Comparison of ENCODE assay signal across 1 cellular context in the genomic region with DNA sequence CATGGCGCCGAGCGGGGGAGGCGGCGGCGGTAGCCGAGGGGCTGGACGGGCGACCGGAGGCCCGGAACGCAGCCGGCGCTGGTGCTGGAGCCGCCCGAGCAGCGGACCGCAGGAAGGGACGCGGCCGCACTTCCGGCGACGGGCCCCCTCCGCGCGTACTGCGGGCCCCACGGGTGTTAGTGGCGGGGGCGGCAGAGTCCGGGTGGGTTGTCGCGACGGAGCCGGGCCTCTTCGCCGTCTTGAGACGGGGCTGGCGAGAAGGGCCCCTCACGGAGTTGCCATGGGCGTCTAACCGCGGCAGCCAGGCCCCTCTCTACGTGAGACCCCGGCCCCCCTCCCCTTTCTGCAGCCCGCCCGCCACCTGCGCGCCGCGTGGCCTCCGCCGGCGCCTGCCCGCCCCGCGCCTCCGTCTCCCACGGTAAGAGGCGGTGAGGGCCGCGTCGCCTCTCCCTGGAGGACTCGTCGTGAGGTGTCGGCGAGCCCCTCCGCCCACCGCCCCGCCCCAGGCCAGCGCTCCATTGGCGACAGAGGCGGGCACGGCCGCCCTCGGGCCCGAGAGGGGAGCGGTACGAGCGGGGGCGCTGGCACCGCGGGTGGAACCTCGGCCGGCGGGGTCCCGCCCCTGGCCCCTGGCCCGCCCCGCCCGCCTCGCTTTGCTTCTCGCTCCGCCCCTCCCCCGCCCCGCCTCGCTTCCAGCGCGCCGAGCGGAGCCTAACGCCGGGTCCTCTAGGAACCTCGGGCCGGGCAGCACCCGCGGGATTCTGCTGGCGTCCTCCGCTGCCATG.
TF ChIP-seq lines count a peak whose summit lies in the region.

Gene VPS9D1, minus strand, starts transcription at position 40 of the 785 bp plus-strand sequence. Its CDS starts 37 bp downstream, at position 3.
A gene with protein sequence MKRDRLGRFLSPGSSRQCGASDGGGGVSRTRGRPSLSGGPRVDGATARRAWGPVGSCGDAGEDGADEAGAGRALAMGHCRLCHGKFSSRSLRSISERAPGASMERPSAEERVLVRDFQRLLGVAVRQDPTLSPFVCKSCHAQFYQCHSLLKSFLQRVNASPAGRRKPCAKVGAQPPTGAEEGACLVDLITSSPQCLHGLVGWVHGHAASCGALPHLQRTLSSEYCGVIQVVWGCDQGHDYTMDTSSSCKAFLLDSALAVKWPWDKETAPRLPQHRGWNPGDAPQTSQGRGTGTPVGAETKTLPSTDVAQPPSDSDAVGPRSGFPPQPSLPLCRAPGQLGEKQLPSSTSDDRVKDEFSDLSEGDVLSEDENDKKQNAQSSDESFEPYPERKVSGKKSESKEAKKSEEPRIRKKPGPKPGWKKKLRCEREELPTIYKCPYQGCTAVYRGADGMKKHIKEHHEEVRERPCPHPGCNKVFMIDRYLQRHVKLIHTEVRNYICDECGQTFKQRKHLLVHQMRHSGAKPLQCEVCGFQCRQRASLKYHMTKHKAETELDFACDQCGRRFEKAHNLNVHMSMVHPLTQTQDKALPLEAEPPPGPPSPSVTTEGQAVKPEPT (plus strand): TSS at position 679 of the 785 bp plus-strand sequence. CDS start 104 bp downstream, at position 783.

TF ChIP-seq in HepG2, 621 proteins besides CTCF, POLR2A, EP300 and RAD21 (continued from another document and continues in another):
- no peak for TF ChIP-seq TAF15 (IDR thresholded peaks at IDR 0.05; ENCODE audit: low read depth, low read length, poor library complexity, severe bottlenecking)
- TF ChIP-seq CHD2 (IDR thresholded peaks at IDR 0.05; ENCODE audit: low read depth, low read length), result peak; percentile 66
- no peak for TF ChIP-seq MIXL1 (CRISPR knock-in tag; IDR thresholded peaks at IDR 0.05)
- TF ChIP-seq ZNF691 (CRISPR knock-in tag; IDR thresholded peaks at IDR 0.05; ENCODE audit: borderline replicate concordance, low read depth), result peak; percentile 98
- TF ChIP-seq HIVEP1 (CRISPR knock-in tag; IDR thresholded peaks at IDR 0.05), result no peak
- TF ChIP-seq ZC3H13 (CRISPR knock-in tag; IDR thresholded peaks at IDR 0.05), result peak; percentile 82
- TF ChIP-seq ZNF274 (CRISPR knock-in tag; IDR thresholded peaks at IDR 0.05), result peak; percentile 63
- no peak; the same call in 1 of the 2 replicates for TF ChIP-seq TBP (CRISPR knock-in tag; IDR thresholded peaks at IDR 0.05)
- TF ChIP-seq ATRX (CRISPR knock-in tag; IDR thresholded peaks at IDR 0.05; ENCODE audit: borderline replicate concordance), result no peak
- TF ChIP-seq, protein P1, sequence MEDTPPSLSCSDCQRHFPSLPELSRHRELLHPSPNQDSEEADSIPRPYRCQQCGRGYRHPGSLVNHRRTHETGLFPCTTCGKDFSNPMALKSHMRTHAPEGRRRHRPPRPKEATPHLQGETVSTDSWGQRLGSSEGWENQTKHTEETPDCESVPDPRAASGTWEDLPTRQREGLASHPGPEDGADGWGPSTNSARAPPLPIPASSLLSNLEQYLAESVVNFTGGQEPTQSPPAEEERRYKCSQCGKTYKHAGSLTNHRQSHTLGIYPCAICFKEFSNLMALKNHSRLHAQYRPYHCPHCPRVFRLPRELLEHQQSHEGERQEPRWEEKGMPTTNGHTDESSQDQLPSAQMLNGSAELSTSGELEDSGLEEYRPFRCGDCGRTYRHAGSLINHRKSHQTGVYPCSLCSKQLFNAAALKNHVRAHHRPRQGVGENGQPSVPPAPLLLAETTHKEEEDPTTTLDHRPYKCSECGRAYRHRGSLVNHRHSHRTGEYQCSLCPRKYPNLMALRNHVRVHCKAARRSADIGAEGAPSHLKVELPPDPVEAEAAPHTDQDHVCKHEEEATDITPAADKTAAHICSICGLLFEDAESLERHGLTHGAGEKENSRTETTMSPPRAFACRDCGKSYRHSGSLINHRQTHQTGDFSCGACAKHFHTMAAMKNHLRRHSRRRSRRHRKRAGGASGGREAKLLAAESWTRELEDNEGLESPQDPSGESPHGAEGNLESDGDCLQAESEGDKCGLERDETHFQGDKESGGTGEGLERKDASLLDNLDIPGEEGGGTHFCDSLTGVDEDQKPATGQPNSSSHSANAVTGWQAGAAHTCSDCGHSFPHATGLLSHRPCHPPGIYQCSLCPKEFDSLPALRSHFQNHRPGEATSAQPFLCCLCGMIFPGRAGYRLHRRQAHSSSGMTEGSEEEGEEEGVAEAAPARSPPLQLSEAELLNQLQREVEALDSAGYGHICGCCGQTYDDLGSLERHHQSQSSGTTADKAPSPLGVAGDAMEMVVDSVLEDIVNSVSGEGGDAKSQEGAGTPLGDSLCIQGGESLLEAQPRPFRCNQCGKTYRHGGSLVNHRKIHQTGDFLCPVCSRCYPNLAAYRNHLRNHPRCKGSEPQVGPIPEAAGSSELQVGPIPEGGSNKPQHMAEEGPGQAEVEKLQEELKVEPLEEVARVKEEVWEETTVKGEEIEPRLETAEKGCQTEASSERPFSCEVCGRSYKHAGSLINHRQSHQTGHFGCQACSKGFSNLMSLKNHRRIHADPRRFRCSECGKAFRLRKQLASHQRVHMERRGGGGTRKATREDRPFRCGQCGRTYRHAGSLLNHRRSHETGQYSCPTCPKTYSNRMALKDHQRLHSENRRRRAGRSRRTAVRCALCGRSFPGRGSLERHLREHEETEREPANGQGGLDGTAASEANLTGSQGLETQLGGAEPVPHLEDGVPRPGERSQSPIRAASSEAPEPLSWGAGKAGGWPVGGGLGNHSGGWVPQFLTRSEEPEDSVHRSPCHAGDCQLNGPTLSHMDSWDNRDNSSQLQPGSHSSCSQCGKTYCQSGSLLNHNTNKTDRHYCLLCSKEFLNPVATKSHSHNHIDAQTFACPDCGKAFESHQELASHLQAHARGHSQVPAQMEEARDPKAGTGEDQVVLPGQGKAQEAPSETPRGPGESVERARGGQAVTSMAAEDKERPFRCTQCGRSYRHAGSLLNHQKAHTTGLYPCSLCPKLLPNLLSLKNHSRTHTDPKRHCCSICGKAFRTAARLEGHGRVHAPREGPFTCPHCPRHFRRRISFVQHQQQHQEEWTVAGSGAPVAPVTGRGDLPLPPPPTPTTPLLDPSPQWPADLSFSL (CRISPR knock-in tag; IDR thresholded peaks at IDR 0.05), result no peak
- TF ChIP-seq ZNF292 (CRISPR knock-in tag; IDR thresholded peaks at IDR 0.05; ENCODE audit: borderline replicate concordance, low read depth), result no peak
- TF ChIP-seq ZSCAN25 (CRISPR knock-in tag; IDR thresholded peaks at IDR 0.05), result peak; percentile 92
- peak; percentile 34; the same call in 1 of the 2 replicates for TF ChIP-seq TP53 (CRISPR knock-in tag; conservative IDR thresholded peaks at IDR 0.05)
- TF ChIP-seq ZNF510 (CRISPR knock-in tag; IDR thresholded peaks at IDR 0.05; ENCODE audit: low read depth), result peak; percentile 71; the same call in 1 of the 2 replicates
- TF ChIP-seq PAF1 (CRISPR knock-in tag; IDR thresholded peaks at IDR 0.05), result no peak
- peak; percentile 98; the same call in 1 of the 2 replicates for TF ChIP-seq ZNF234 (CRISPR knock-in tag; conservative IDR thresholded peaks at IDR 0.05)
- TF ChIP-seq, protein P2, sequence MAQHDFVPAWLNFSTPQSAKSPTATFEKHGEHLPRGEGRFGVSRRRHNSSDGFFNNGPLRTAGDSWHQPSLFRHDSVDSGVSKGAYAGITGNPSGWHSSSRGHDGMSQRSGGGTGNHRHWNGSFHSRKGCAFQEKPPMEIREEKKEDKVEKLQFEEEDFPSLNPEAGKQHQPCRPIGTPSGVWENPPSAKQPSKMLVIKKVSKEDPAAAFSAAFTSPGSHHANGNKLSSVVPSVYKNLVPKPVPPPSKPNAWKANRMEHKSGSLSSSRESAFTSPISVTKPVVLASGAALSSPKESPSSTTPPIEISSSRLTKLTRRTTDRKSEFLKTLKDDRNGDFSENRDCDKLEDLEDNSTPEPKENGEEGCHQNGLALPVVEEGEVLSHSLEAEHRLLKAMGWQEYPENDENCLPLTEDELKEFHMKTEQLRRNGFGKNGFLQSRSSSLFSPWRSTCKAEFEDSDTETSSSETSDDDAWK (CRISPR knock-in tag; IDR thresholded peaks at IDR 0.05), result no peak
- no peak for TF ChIP-seq NFIB (CRISPR knock-in tag; IDR thresholded peaks at IDR 0.05; ENCODE audit: borderline replicate concordance)
- TF ChIP-seq FOXC1 (CRISPR knock-in tag; IDR thresholded peaks at IDR 0.05; ENCODE audit: borderline replicate concordance), result no peak; the same call in 1 of the 2 replicates
- TF ChIP-seq ZNF367 (CRISPR knock-in tag; IDR thresholded peaks at IDR 0.05; ENCODE audit: borderline replicate concordance), result no peak
- TF ChIP-seq ZNF567 (CRISPR knock-in tag; IDR thresholded peaks at IDR 0.05; ENCODE audit: borderline replicate concordance), result no peak; the same call in 1 of the 2 replicates
- TF ChIP-seq, protein P3, sequence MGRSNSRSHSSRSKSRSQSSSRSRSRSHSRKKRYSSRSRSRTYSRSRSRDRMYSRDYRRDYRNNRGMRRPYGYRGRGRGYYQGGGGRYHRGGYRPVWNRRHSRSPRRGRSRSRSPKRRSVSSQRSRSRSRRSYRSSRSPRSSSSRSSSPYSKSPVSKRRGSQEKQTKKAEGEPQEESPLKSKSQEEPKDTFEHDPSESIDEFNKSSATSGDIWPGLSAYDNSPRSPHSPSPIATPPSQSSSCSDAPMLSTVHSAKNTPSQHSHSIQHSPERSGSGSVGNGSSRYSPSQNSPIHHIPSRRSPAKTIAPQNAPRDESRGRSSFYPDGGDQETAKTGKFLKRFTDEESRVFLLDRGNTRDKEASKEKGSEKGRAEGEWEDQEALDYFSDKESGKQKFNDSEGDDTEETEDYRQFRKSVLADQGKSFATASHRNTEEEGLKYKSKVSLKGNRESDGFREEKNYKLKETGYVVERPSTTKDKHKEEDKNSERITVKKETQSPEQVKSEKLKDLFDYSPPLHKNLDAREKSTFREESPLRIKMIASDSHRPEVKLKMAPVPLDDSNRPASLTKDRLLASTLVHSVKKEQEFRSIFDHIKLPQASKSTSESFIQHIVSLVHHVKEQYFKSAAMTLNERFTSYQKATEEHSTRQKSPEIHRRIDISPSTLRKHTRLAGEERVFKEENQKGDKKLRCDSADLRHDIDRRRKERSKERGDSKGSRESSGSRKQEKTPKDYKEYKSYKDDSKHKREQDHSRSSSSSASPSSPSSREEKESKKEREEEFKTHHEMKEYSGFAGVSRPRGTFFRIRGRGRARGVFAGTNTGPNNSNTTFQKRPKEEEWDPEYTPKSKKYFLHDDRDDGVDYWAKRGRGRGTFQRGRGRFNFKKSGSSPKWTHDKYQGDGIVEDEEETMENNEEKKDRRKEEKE (IDR thresholded peaks at IDR 0.05), result no peak
- TF ChIP-seq CEBPB (IDR thresholded peaks at IDR 0.05; ENCODE audit: borderline replicate concordance, low read depth, low read length), result no peak
- peak; percentile 61; the same call in 1 of the 2 replicates for TF ChIP-seq SIN3A (IDR thresholded peaks at IDR 0.05; ENCODE audit: borderline replicate concordance, low read depth, low read length)
- no peak for TF ChIP-seq ATAD3A (CRISPR knock-in tag; IDR thresholded peaks at IDR 0.05)
- TF ChIP-seq ZFP90 (CRISPR knock-in tag; IDR thresholded peaks at IDR 0.05; ENCODE audit: borderline replicate concordance), result peak; percentile 82
- TF ChIP-seq ZNF609 (CRISPR knock-in tag; IDR thresholded peaks at IDR 0.05; ENCODE audit: borderline replicate concordance), result peak; percentile 53
- no peak for TF ChIP-seq ZNF781 (CRISPR knock-in tag; IDR thresholded peaks at IDR 0.05; ENCODE audit: borderline replicate concordance, not compliant biosample characterization)
- TF ChIP-seq ZNF775 (CRISPR knock-in tag; IDR thresholded peaks at IDR 0.05; ENCODE audit: borderline replicate concordance), result peak; percentile 71; the same call in 1 of the 2 replicates
- no peak for TF ChIP-seq MAFK (conservative IDR thresholded peaks at IDR 0.05 in 1 of 2, IDR thresholded peaks at IDR 0.05 in 1 of 2; ENCODE audit: low read length in 2 of 2)
- peak; percentile 89 for TF ChIP-seq ZFAT (CRISPR knock-in tag; conservative IDR thresholded peaks at IDR 0.05)
- TF ChIP-seq HOXA9 (CRISPR knock-in tag; IDR thresholded peaks at IDR 0.05; ENCODE audit: borderline replicate concordance), result peak; percentile 96
- TF ChIP-seq, protein P4, sequence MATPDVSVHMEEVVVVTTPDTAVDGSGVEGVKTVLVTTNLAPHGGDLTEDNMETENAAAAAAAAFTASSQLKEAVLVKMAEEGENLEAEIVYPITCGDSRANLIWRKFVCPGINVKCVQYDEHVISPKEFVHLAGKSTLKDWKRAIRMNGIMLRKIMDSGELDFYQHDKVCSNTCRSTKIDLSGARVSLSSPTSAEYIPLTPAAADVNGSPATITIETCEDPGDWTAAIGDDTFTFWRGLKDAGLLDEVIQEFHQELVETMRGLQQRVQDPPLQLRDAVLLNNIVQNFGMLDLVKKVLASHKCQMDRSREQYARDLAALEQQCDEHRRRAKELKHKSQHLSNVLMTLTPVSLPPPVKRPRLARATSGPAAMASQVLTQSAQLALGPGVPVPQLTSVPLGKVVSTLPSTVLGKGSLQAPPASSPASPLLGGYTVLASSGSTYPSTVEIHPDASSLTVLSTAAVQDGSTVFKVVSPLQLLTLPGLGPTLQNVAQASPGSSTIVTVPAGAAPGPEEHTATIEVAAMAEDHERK (CRISPR knock-in tag; IDR thresholded peaks at IDR 0.05; ENCODE audit: low read depth), result no peak
- peak; percentile 69 for TF ChIP-seq U2AF1 (optimal IDR thresholded peaks at IDR 0.05; ENCODE audit: low read depth, low read length)
- TF ChIP-seq ZNF577 (CRISPR knock-in tag; IDR thresholded peaks at IDR 0.05; ENCODE audit: borderline replicate concordance, low read depth), result no peak
